Comparison of ENCODE assay signal across 8 cellular contexts in genomic region chr5:62256161-62257017, GRCh38. TPM values are rescaled to one million over a fixed set of nuclear protein-coding genes. Genes with fewer than 3 reads are reported as not detected.
DNase-seq lines count a peak whose midpoint lies in the region; ATAC-seq and TF ChIP-seq lines count a peak whose summit lies in the region.

No MANE protein-coding gene starts in this region.

- H3K4me1 ChIP-seq in suprapubic skin = peaks cover 16% of the 10 kb centered on the region
- peaks cover 0 to 5% (median 4%) of the 10 kb centered on the region in 3 donors for H3K4me1 ChIP-seq in gastroesophageal sphincter

- DNase-seq in CD1c-positive myeloid dendritic cell (ENCODE audit: extremely low spot score) (peak; percentile 38), suprapubic skin (ENCODE audit: low spot score in 2 of 2) (no peak), ecto neural progenitor cell (ENCODE audit: low spot score) (no peak)
- no peak for DNase-seq in stimulated activated naive B cell treated with anti-CD40 and anti-IgM and Interleukin-4, amounts not matched to agents 10 μg/mL and 1 μg/mL and 100 μg/mL, for 72 hours

- H3K27me3 ChIP-seq in suprapubic skin = no peaks in the 10 kb centered on the region
- no peaks in the 10 kb centered on the region for H3K27me3 ChIP-seq in gastroesophageal sphincter

- H3K9me3 ChIP-seq in suprapubic skin (no peaks in the 10 kb centered on the region), gastroesophageal sphincter (no peaks in the 10 kb centered on the region)

- 32% methylated on average over 7 of the region's 8 CpGs for WGBS in suprapubic skin
- WGBS in gastroesophageal sphincter (ENCODE audit: low coverage in 1 of 2), 2 donors = 29 to 42% methylated on average over 3 to 7 of the region's 8 CpGs

- H3K27ac ChIP-seq in suprapubic skin (no peak overlapping the region), gastroesophageal sphincter (no peak overlapping the region)

- peak overlapping the region; percentile 88 for H3K27ac Mint-ChIP-seq in activated naive CD8-positive, alpha-beta T cell
- peak overlapping the region; percentile 77 for H3K27ac Mint-ChIP-seq in stimulated activated naive B cell treated with anti-CD40 and anti-IgM and Interleukin-4, amounts not matched to agents 10 μg/mL and 1 μg/mL and 100 μg/mL, for 72 hours

- TF ChIP-seq CTCF in suprapubic skin (IDR thresholded peaks at IDR 0.05) = no peak
- no peak for TF ChIP-seq CTCF in gastroesophageal sphincter (IDR thresholded peaks at IDR 0.05)

- peaks cover 12% of the 10 kb centered on the region for H3K36me3 Mint-ChIP-seq in activated naive CD8-positive, alpha-beta T cell
- H3K36me3 Mint-ChIP-seq in stimulated activated naive B cell treated with anti-CD40 and anti-IgM and Interleukin-4, amounts not matched to agents 10 μg/mL and 1 μg/mL and 100 μg/mL, for 72 hours = peaks cover 7 to 12% of the 10 kb centered on the region in 2 donors

- peak; percentile 66 for ATAC-seq in GM19025 (IDR thresholded peaks at IDR 0.05; ENCODE audit: low read depth, unreplicated experiment)
- ATAC-seq in HG03432 (IDR thresholded peaks at IDR 0.05; ENCODE audit: unreplicated experiment) = peak; percentile 83
- peak; percentile 58 to 59 for ATAC-seq in stimulated activated naive B cell treated with anti-CD40 and anti-IgM and Interleukin-4, amounts not matched to agents 10 μg/mL and 1 μg/mL and 100 μg/mL, for 72 hours (replicated peaks)
- no peak for ATAC-seq in gastroesophageal sphincter

- peak overlapping the region; percentile 62 for H3K4me3 Mint-ChIP-seq in activated naive CD8-positive, alpha-beta T cell
- H3K4me3 Mint-ChIP-seq in stimulated activated naive B cell treated with anti-CD40 and anti-IgM and Interleukin-4, amounts not matched to agents 10 μg/mL and 1 μg/mL and 100 μg/mL, for 72 hours = peak overlapping the region; percentile 5 to 31

- H3K36me3 ChIP-seq in suprapubic skin (no peaks in the 10 kb centered on the region), gastroesophageal sphincter (no peaks in the 10 kb centered on the region)

- TF ChIP-seq POLR2A in suprapubic skin (IDR thresholded peaks at IDR 0.05) = no peak
- TF ChIP-seq POLR2A in gastroesophageal sphincter (IDR thresholded peaks at IDR 0.05) = no peak

- TF ChIP-seq EP300 in suprapubic skin (IDR thresholded peaks at IDR 0.05) (no peak), gastroesophageal sphincter (IDR thresholded peaks at IDR 0.05) (no peak)

- peaks cover 3% of the 10 kb centered on the region for H3K9me3 Mint-ChIP-seq in activated naive CD8-positive, alpha-beta T cell (ENCODE audit: low read depth)
- H3K9me3 Mint-ChIP-seq in stimulated activated naive B cell treated with anti-CD40 and anti-IgM and Interleukin-4, amounts not matched to agents 10 μg/mL and 1 μg/mL and 100 μg/mL, for 72 hours = peaks cover 6 to 10% of the 10 kb centered on the region in 2 donors

- H3K4me1 Mint-ChIP-seq in activated naive CD8-positive, alpha-beta T cell (ENCODE audit: low read depth) = peaks cover 73% of the 10 kb centered on the region
- peaks cover 9 to 27% of the 10 kb centered on the region in 2 donors for H3K4me1 Mint-ChIP-seq in stimulated activated naive B cell treated with anti-CD40 and anti-IgM and Interleukin-4, amounts not matched to agents 10 μg/mL and 1 μg/mL and 100 μg/mL, for 72 hours

- H3K4me3 ChIP-seq in suprapubic skin (no peak overlapping the region), gastroesophageal sphincter (no peak overlapping the region)

- H3K27me3 Mint-ChIP-seq in activated naive CD8-positive, alpha-beta T cell = no peaks in the 10 kb centered on the region
- no peaks in the 10 kb centered on the region for H3K27me3 Mint-ChIP-seq in stimulated activated naive B cell treated with anti-CD40 and anti-IgM and Interleukin-4, amounts not matched to agents 10 μg/mL and 1 μg/mL and 100 μg/mL, for 72 hours

RNA-seq across cellular contexts. Expression of gene KIF2A, which starts 49.6 kb away (rescaled TPM):
- total RNA-seq in suprapubic skin (10 to 100 TPM; 23.3 to 28.6 (median 25.0) TPM), gastroesophageal sphincter (10 to 100 TPM; 27.1 to 50.6 (median 33.6) TPM)
